In genomic region chr3:10992017-10992945, GRCh38 we compare ENCODE assay signal across 8 cellular contexts. TPM values are rescaled to one million over a fixed set of nuclear protein-coding genes. Genes with fewer than 3 reads are reported as not detected.
DNase-seq lines count a peak whose midpoint lies in the region; ATAC-seq, FAIRE-seq and TF ChIP-seq lines count a peak whose summit lies in the region.

Gene SLC6A1 (plus strand): TSS chr3:10992748. CDS start chr3:11017212, 24,464 bp downstream.

- H4K20me1 ChIP-seq in keratinocyte (ENCODE audit: control insufficient read depth, extremely low read depth, insufficient read depth, low read length) = peaks cover 5% of the 10 kb centered on the region

- H3K9me1 ChIP-seq in keratinocyte (ENCODE audit: control insufficient read depth, extremely low read depth, insufficient read depth, low read length) = no peaks in the 10 kb centered on the region

- H3K4me2 ChIP-seq in keratinocyte (ENCODE audit: control insufficient read depth, extremely low read depth, insufficient read depth, low read depth, low read length) = peak within 1 kb of the TSS; percentile 39

- dilution Hi-C loops in keratinocyte (cut with MboI; ENCODE audit: extremely low pct_ligation_motif_present, low sequenced_read_pairs) = no loop called here

- no peak within 1 kb of the TSS for H2AFZ ChIP-seq in keratinocyte (ENCODE audit: control insufficient read depth, low read length)

- peak; percentile 38 for ATAC-seq in stimulated activated naive CD8-positive, alpha-beta T cell treated with anti-CD3 and anti-CD28 coated beads, Interleukin-15, amount 100 ng/mL, for 72 hours
- ATAC-seq in HG03025 (IDR thresholded peaks at IDR 0.05; ENCODE audit: low FRiP score, unreplicated experiment) (no peak), HG03442 (IDR thresholded peaks at IDR 0.05; ENCODE audit: unreplicated experiment) (no peak)

- DNase-seq in KBM-7 (peak; percentile 40), astrocyte of the cerebellum (ENCODE audit: low read depth) (no peak), keratinocyte (ENCODE audit: low read depth, low spot score) (no peak), DMS53 treated with DMSO at 0.1 percent for 48 hours (lab: John Stamatoyannopoulos, UW; ENCODE audit: unreplicated experiment) (no peak), AG08395 (ENCODE audit: low spot score) (no peak)
- no peak for DNase-seq in stimulated activated naive CD8-positive, alpha-beta T cell treated with anti-CD3 and anti-CD28 coated beads, Interleukin-15, amount 100 ng/mL, for 72 hours

- no peaks in the 10 kb centered on the region for H3K79me2 ChIP-seq in keratinocyte (ENCODE audit: control insufficient read depth, insufficient read depth, low read length)

- peaks cover 77% of the 10 kb centered on the region for H3K27me3 Mint-ChIP-seq in stimulated activated naive CD8-positive, alpha-beta T cell treated with anti-CD3 and anti-CD28 coated beads, Interleukin-15, amount 100 ng/mL, for 72 hours

- H3K9ac ChIP-seq in keratinocyte (ENCODE audit: control insufficient read depth, extremely low read depth, insufficient read depth, low read length) = no peak within 1 kb of the TSS

- no peaks in the 10 kb centered on the region for H3K36me3 ChIP-seq in keratinocyte (ENCODE audit: control insufficient read depth in 2 of 2, extremely low read depth in 1 of 2, insufficient read depth in 2 of 2, low read length in 2 of 2)

- no peak within 1 kb of the TSS for H3K27ac ChIP-seq in keratinocyte (ENCODE audit: control insufficient read depth, insufficient read depth, low read length)

- in situ Hi-C loops in KBM-7 (cut with MboI; ENCODE audit: low pct_unique_long_range_greater_than_20kb, low sequenced_read_pairs) (no loop called here), astrocyte of the cerebellum (cut with HindIII; ENCODE audit: low sequenced_read_pairs) (no loop called here)

- no peaks in the 10 kb centered on the region for H3K4me1 ChIP-seq in keratinocyte (ENCODE audit: control insufficient read depth, extremely low read depth, insufficient read depth, low read length)

- no peak for FAIRE-seq in keratinocyte (lab: Jason Lieb, UNC)

- H3K27ac Mint-ChIP-seq in stimulated activated naive CD8-positive, alpha-beta T cell treated with anti-CD3 and anti-CD28 coated beads, Interleukin-15, amount 100 ng/mL, for 72 hours = no peak within 1 kb of the TSS

- no peaks in the 10 kb centered on the region for H3K9me3 ChIP-seq in keratinocyte (ENCODE audit: control insufficient read depth, low read depth, low read length)

- H3K4me3 Mint-ChIP-seq in stimulated activated naive CD8-positive, alpha-beta T cell treated with anti-CD3 and anti-CD28 coated beads, Interleukin-15, amount 100 ng/mL, for 72 hours = peak within 1 kb of the TSS; percentile 72 to 79

- no peaks in the 10 kb centered on the region for H3K9me3 Mint-ChIP-seq in stimulated activated naive CD8-positive, alpha-beta T cell treated with anti-CD3 and anti-CD28 coated beads, Interleukin-15, amount 100 ng/mL, for 72 hours

- H3K4me3 ChIP-seq in astrocyte of the cerebellum (ENCODE audit: low read depth, low read length) = peak within 1 kb of the TSS; percentile 23
- no peak within 1 kb of the TSS for H3K4me3 ChIP-seq in keratinocyte (ENCODE audit: control insufficient read depth in 2 of 3, extremely low read depth in 1 of 3, insufficient read depth in 2 of 3, low read depth in 1 of 3, low read length in 3 of 3)

- TF ChIP-seq CTCF in astrocyte of the cerebellum (IDR thresholded peaks at IDR 0.05; ENCODE audit: low read depth, low read length, missing control alignments) = peak; percentile 21
- TF ChIP-seq CTCF in keratinocyte (optimal IDR thresholded peaks at IDR 0.05 in 1 of 3, IDR thresholded peaks at IDR 0.05 in 1 of 3, conservative IDR thresholded peaks at IDR 0.05 in 1 of 3; ENCODE audit: extremely low read depth in 1 of 3, insufficient read depth in 2 of 3, low read length in 3 of 3) = no peak

- peaks cover 13% of the 10 kb centered on the region for H3K4me1 Mint-ChIP-seq in stimulated activated naive CD8-positive, alpha-beta T cell treated with anti-CD3 and anti-CD28 coated beads, Interleukin-15, amount 100 ng/mL, for 72 hours

- H3K27me3 ChIP-seq in keratinocyte (ENCODE audit: control insufficient read depth, extremely low read depth, insufficient read depth, low read length) = peaks cover 85% of the 10 kb centered on the region

RNA-seq across cellular contexts. Expression of gene SLC6A1, which starts in this region (rescaled TPM):
- not detected in 3 replicates for polyA plus RNA-seq in keratinocyte
- polyA plus RNA-seq in keratinocyte (2011; ENCODE audit: low read depth) = not detected
- not detected in 2 replicates for polyA plus RNA-seq in keratinocyte (2011; cell fraction: cytosol; rRNA removed)
- polyA plus RNA-seq in keratinocyte (2011; cell fraction: nucleus; rRNA removed) = not detected in 2 replicates
- polyA plus RNA-seq in keratinocyte (2012; ENCODE audit: low replicate concordance) = not detected in 2 replicates
- polyA minus RNA-seq in keratinocyte = not detected in 3 replicates
- polyA minus RNA-seq in keratinocyte (2011; cell fraction: cytosol; rRNA and poly(A)+ RNA removed) = not detected
- not detected in 2 replicates for polyA minus RNA-seq in keratinocyte (2011; cell fraction: nucleus; rRNA and poly(A)+ RNA removed)
